7 cellular contexts compared by ENCODE assay signal in the genomic region with DNA sequence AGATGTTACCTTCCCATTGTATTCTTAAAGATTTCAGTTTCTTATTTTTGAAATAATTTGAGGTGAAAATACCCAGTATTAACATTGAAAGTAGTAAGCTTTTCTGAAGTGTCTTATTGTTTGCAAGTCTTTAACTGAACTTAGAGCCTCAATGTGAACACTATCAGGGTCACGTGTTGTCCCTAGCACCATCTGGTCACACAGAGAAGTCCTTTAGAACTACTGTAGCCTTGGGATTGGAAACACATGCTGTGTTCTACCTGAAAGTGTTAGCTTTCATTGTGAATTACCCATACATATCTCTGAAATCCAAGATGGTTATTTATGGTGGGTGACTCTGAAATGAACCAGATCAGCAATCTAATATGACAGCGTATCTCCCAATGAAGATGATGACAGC.
DNase-seq lines count a peak whose midpoint lies in the region; ATAC-seq, FAIRE-seq and TF ChIP-seq lines count a peak whose summit lies in the region.
"Not testable (repeated sequence)": the region's sequence is repeated elsewhere in the genome, so short reads cannot be mapped to it uniquely, and the experiment has no call there.

No MANE protein-coding gene starts in this region.

- H2BK20ac ChIP-seq in H1 (ENCODE audit: low read length): not testable (repeated sequence)

- H2BK120ac ChIP-seq in H1 (replicated peaks; ENCODE audit: low read depth, low read length); mesendoderm (ENCODE audit: low read depth, low read length): not testable (repeated sequence)

- H2BK5ac ChIP-seq in H1 (ENCODE audit: low read depth, low read length); mesendoderm (ENCODE audit: low read length): not testable (repeated sequence)

- WGBS in K562 (ENCODE audit: insufficient coverage, low coverage, missing lambda C conversion rate): no CpG with 5 or more reads among the region's 2 CpGs
- 75% methylated on average over 2 of the region's 2 CpGs; no CpG with 5 or more reads in 1 of the 2 experiments for WGBS in H1 (ENCODE audit: extremely low coverage in 1 of 2, insufficient coverage in 1 of 2, insufficient read length in 1 of 2, insufficient replicate concordance in 2 of 2, low coverage in 1 of 2, low lambda C conversion rate in 2 of 2, missing lambda C conversion rate in 1 of 2), 2 experiments
- WGBS in mesendoderm (ENCODE audit: extremely low coverage, insufficient coverage, low lambda C conversion rate): no CpG with 5 or more reads among the region's 2 CpGs

- H3K79me2 ChIP-seq in K562 (ENCODE audit: control insufficient read depth, insufficient read depth, low read length); H1 (ENCODE audit: control insufficient read depth in 1 of 2, insufficient read depth in 2 of 2, low read length in 2 of 2); mesendoderm (ENCODE audit: control insufficient read depth, insufficient read depth, low read length): not testable (repeated sequence)

- TF ChIP-seq CTCF in K562 (IDR thresholded peaks at IDR 0.05 in 2 of 3, conservative IDR thresholded peaks at IDR 0.05 in 1 of 3; ENCODE audit: insufficient read depth in 2 of 3, low read depth in 1 of 3, low read length in 3 of 3); H1 (IDR thresholded peaks at IDR 0.05; ENCODE audit: control extremely low read depth in 1 of 3, insufficient read depth in 1 of 3, low read depth in 1 of 3, low read length in 3 of 3): not testable (repeated sequence)

- H3K56ac ChIP-seq in H1 (replicated peaks; ENCODE audit: insufficient read length, low read depth, low read length); mesendoderm (ENCODE audit: low read length): not testable (repeated sequence)

- not testable (repeated sequence) for H3K4ac ChIP-seq in H1 (replicated peaks; ENCODE audit: insufficient read length, low read depth, low read length); mesendoderm (ENCODE audit: low read depth, low read length)

- BruUV-seq in K562 (replicated peaks; lab: Mats Ljungman, UMichigan): not testable (repeated sequence)

- not testable (repeated sequence) for H3K9me1 ChIP-seq in K562 (ENCODE audit: control insufficient read depth, insufficient read depth, low read length)

- H3K27ac ChIP-seq in K562 (ENCODE audit: extremely low read depth, low read depth, low read length); H1 (ENCODE audit: low read depth, low read length); mesendoderm (ENCODE audit: low read depth, low read length): not testable (repeated sequence)

- POLR2A ChIA-PET in K562 (lab: Yijun Ruan, JAX); H1 (lab: Charles Lee; ENCODE audit: partially characterized antibody): not testable (repeated sequence)

- H3K9ac ChIP-seq in K562 (ENCODE audit: insufficient read depth in 1 of 2, low read depth in 2 of 2, low read length in 2 of 2); H1 (replicated peaks in 1 of 4; ENCODE audit: extremely low read depth in 1 of 4, low read depth in 3 of 4, low read length in 3 of 4); mesendoderm (ENCODE audit: low read length): not testable (repeated sequence)

- not testable (repeated sequence) for H3K14ac ChIP-seq in H1 (ENCODE audit: insufficient read length)

- not testable (repeated sequence) for H4K5ac ChIP-seq in H1 (ENCODE audit: insufficient read length, low read depth, low read length); mesendoderm (ENCODE audit: low read length)

- TF ChIP-seq EP300 in K562 (IDR thresholded peaks at IDR 0.05; ENCODE audit: low read length); H1 (IDR thresholded peaks at IDR 0.05; ENCODE audit: borderline replicate concordance in 1 of 2, low read depth in 2 of 2, low read length in 2 of 2): not testable (repeated sequence)

- H3K23ac ChIP-seq in H1 (ENCODE audit: insufficient read length); mesendoderm (ENCODE audit: low read length): not testable (repeated sequence)

- H3K4me3 ChIP-seq in K562; H1 (ENCODE audit: extremely low read depth in 1 of 4, insufficient read depth in 2 of 4, low read depth in 3 of 4, low read length in 4 of 4); mesendoderm (ENCODE audit: low read length): not testable (repeated sequence)

- intact Hi-C loops in K562 (cut with micrococcal nuclease): not testable (repeated sequence)

- H3K36me3 ChIP-seq in K562 (ENCODE audit: control insufficient read depth, insufficient read depth, low read length); H1 (ENCODE audit: control insufficient read depth in 2 of 4, insufficient read depth in 4 of 4, low read length in 3 of 4); mesendoderm (ENCODE audit: control insufficient read depth, insufficient read depth, low read length): not testable (repeated sequence)

- DNase-seq in DMS 273 (lab: John Stamatoyannopoulos, UW; ENCODE audit: unreplicated experiment) (peak; percentile 23), HT-29 (ENCODE audit: low spot score) (peak; percentile 0), NCI-H2171 treated with DMSO at 0.1 percent for 48 hours (lab: John Stamatoyannopoulos, UW) (peak; percentile 50), NCI-H82 (lab: John Stamatoyannopoulos, UW) (peak; percentile 31), K562 (ENCODE audit: extremely low read depth in 1 of 4, low spot score in 3 of 4) (peak in 1 of 4 experiments; percentile 1), mesendoderm (peak; percentile 4)
- not testable (repeated sequence) for DNase-seq in H1 (ENCODE audit: low read depth in 1 of 2, low spot score in 2 of 2)

- H3K4me2 ChIP-seq in K562 (ENCODE audit: insufficient read depth, low read length); H1 (ENCODE audit: insufficient read depth in 1 of 2, low read depth in 2 of 2, low read length in 2 of 2); mesendoderm (ENCODE audit: low read length): not testable (repeated sequence)

- CTCF ChIA-PET in K562 (lab: Yijun Ruan, JAX; ENCODE audit: low intra/inter-chr PET ratio); H1 (lab: Charles Lee; ENCODE audit: partially characterized antibody): not testable (repeated sequence)

- TF ChIP-seq POLR2A in K562 (conservative IDR thresholded peaks at IDR 0.05); H1 (IDR thresholded peaks at IDR 0.05; ENCODE audit: control extremely low read depth in 1 of 2, low read depth in 2 of 2, low read length in 2 of 2): not testable (repeated sequence)

- H4K91ac ChIP-seq in H1 (replicated peaks; ENCODE audit: insufficient read length, low read length): not testable (repeated sequence)

- not testable (repeated sequence) for TF ChIP-seq RAD21 in K562 (CRISPR knock-in tag; conservative IDR thresholded peaks at IDR 0.05 in 1 of 2, IDR thresholded peaks at IDR 0.05 in 1 of 2); H1 (IDR thresholded peaks at IDR 0.05 in 1 of 2, conservative IDR thresholded peaks at IDR 0.05 in 1 of 2; ENCODE audit: low read depth in 2 of 2, low read length in 2 of 2)

- H3K27me3 ChIP-seq in K562 (ENCODE audit: control insufficient read depth in 2 of 2, insufficient read depth in 2 of 2, low read length in 2 of 2); H1 (replicated peaks in 1 of 4; ENCODE audit: control insufficient read depth in 3 of 4, extremely low read depth in 1 of 4, insufficient read depth in 3 of 4, low read length in 3 of 4); mesendoderm (ENCODE audit: insufficient read depth, low read length, poor library complexity): not testable (repeated sequence)

- H3K18ac ChIP-seq in H1 (ENCODE audit: extremely low read depth, low read length); mesendoderm (ENCODE audit: low read length): not testable (repeated sequence)

- not testable (repeated sequence) for H3K4me1 ChIP-seq in K562 (replicated peaks in 1 of 2; ENCODE audit: control insufficient read depth in 2 of 2, insufficient read depth in 2 of 2, low read length in 2 of 2); H1 (replicated peaks in 1 of 4; ENCODE audit: control insufficient read depth in 3 of 4, insufficient read depth in 4 of 4, low read length in 3 of 4); mesendoderm (ENCODE audit: control insufficient read depth, low read depth, low read length)

- H3K79me1 ChIP-seq in H1 (ENCODE audit: low read depth, low read length); mesendoderm (ENCODE audit: low read length): not testable (repeated sequence)

- H2AFZ ChIP-seq in K562 (ENCODE audit: low read depth, low read length); H1 (ENCODE audit: low read length): not testable (repeated sequence)

- in situ Hi-C loops in K562 (cut with MboI): not testable (repeated sequence)

- FAIRE-seq in K562 (lab: Jason Lieb, UNC): not testable (repeated sequence)
- FAIRE-seq in H1 (lab: Jason Lieb, UNC): peak; percentile 50

- not testable (repeated sequence) for H2BK12ac ChIP-seq in H1 (ENCODE audit: low read depth, low read length)

- H2AK5ac ChIP-seq in H1 (ENCODE audit: low read depth, low read length); mesendoderm (ENCODE audit: low read length): not testable (repeated sequence)

- not testable (repeated sequence) for H4K20me1 ChIP-seq in K562 (replicated peaks; ENCODE audit: control insufficient read depth, insufficient read depth, low read length); H1 (replicated peaks in 1 of 2; ENCODE audit: control insufficient read depth in 1 of 2, insufficient read depth in 2 of 2, low read length in 2 of 2)

- ATAC-seq in K562: not testable (repeated sequence)

- H4K8ac ChIP-seq in H1 (ENCODE audit: extremely low read depth, insufficient read depth, low read length); mesendoderm (ENCODE audit: low read depth, low read length): not testable (repeated sequence)

- H2BK15ac ChIP-seq in H1 (ENCODE audit: low read length); mesendoderm (replicated peaks; ENCODE audit: low read depth): not testable (repeated sequence)

- H3K9me3 ChIP-seq in K562 (replicated peaks; ENCODE audit: control insufficient read depth, insufficient read depth, low read depth, low read length); H1 (ENCODE audit: insufficient read depth in 2 of 2, low read depth in 1 of 2, low read length in 1 of 2): not testable (repeated sequence)

- not testable (repeated sequence) for H3K23me2 ChIP-seq in H1 (ENCODE audit: low read depth, low read length)
